ENCODE assay signal across 1 cellular context in the genomic region with DNA sequence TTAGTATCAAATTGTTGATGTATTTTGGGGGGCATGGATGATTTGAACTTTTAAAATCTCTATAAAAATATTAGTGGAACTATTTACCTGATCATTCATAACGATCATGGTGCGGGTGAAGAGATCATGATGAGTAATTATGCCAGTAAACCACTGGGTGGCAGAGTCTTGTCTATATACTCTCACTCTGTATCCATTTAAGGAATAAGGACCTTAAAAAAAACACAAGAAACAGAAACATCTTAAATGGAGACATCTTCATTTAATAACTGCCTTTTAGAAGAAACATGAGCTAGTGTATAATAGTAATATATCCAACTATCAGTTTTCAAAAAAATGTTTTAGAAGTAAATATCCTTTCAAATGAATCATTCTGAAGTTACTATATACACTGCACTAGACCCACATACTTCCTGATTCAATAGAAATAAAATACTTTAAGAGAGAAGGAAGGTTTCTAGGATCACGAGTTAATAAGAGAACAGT.
TF ChIP-seq lines count a peak whose summit lies in the region.

No MANE protein-coding gene starts in this region.

TF ChIP-seq in SK-N-SH treated with all-trans-retinoic acid at 6 μM for 48 hours, 23 proteins besides CTCF, POLR2A, EP300 and RAD21 (continued from another document):
- no peak for TF ChIP-seq ISL1 (CRISPR knock-in tag; IDR thresholded peaks at IDR 0.05)
